In genomic region chr17:50373705-50374104, GRCh38 we compare ENCODE assay signal across 8 cellular contexts. TPM values are rescaled to one million over a fixed set of nuclear protein-coding genes. Genes with fewer than 3 reads are reported as not detected.
DNase-seq lines count a peak whose midpoint lies in the region; ATAC-seq and TF ChIP-seq lines count a peak whose summit lies in the region.

No MANE protein-coding gene starts in this region.

- dilution Hi-C loops in mammary epithelial cell (cut with HindIII; ENCODE audit: low sequenced_read_pairs): no loop called here

- H3K9me3 ChIP-seq in DND-41 (ENCODE audit: insufficient read depth, low read length, severe bottlenecking) (no peaks in the 10 kb centered on the region), mammary epithelial cell (replicated peaks; ENCODE audit: insufficient read depth, low read length) (no peaks in the 10 kb centered on the region)

- H3K36me3 Mint-ChIP-seq in naive thymus-derived CD8-positive, alpha-beta T cell: peaks cover 0 to 27% (median 4%) of the 10 kb centered on the region in 3 donors

- ATAC-seq in DND-41 (ENCODE audit: insufficient read depth, low read depth) (no peak), HG03280 (IDR thresholded peaks at IDR 0.05; ENCODE audit: unreplicated experiment) (no peak), GM19452 (IDR thresholded peaks at IDR 0.05; ENCODE audit: unreplicated experiment) (no peak)
- ATAC-seq in naive thymus-derived CD8-positive, alpha-beta T cell: no peak

- peak overlapping the region; percentile 67 for H3K4me2 ChIP-seq in DND-41 (ENCODE audit: insufficient read depth, low read length)
- peak overlapping the region; percentile 87 for H3K4me2 ChIP-seq in mammary epithelial cell (ENCODE audit: insufficient read depth, low read depth, low read length)

- H3K79me2 ChIP-seq in DND-41 (ENCODE audit: insufficient read depth, low read length): peaks cover 44% of the 10 kb centered on the region
- H3K79me2 ChIP-seq in mammary epithelial cell (ENCODE audit: insufficient read depth, low read length): peaks cover 37% of the 10 kb centered on the region

- no peaks in the 10 kb centered on the region for H3K27me3 ChIP-seq in DND-41 (ENCODE audit: insufficient read depth, low read length, poor library complexity)
- no peaks in the 10 kb centered on the region for H3K27me3 ChIP-seq in mammary epithelial cell (ENCODE audit: insufficient read depth, low read length)

- H3K4me3 ChIP-seq in DND-41 (ENCODE audit: low read depth in 1 of 2, low read length in 2 of 2) (peak overlapping the region; percentile 71 to 78), LNCaP clone FGC (ENCODE audit: low read depth, low read length) (peak overlapping the region; percentile 79), mammary epithelial cell (replicated peaks in 1 of 3; ENCODE audit: insufficient read depth in 1 of 3, low read depth in 2 of 3, low read length in 3 of 3) (peak overlapping the region; percentile 88 to 98 (median 92))

- H3K4me1 Mint-ChIP-seq in naive thymus-derived CD8-positive, alpha-beta T cell: peaks cover 17 to 30% (median 23%) of the 10 kb centered on the region in 4 donors

- H3K27ac ChIP-seq in DND-41 (ENCODE audit: low read length): peak overlapping the region; percentile 97
- H3K27ac ChIP-seq in mammary epithelial cell (ENCODE audit: insufficient read depth, low read depth, low read length): peak overlapping the region; percentile 84

- BruUV-seq in mammary epithelial cell (replicated peaks; lab: Mats Ljungman, UMichigan): no TSS peak

- intact Hi-C loops in mammary epithelial cell (cut with micrococcal nuclease): loop anchor here (2.0 kb wide), 1 partner anchor 23 kb away; the partner anchor contains the start of gene LRRC59

- CTCF ChIA-PET in mammary epithelial cell (lab: Charles Lee; ENCODE audit: low non-redundant PET): no interaction called here

- DNase-seq in DND-41 (no peak), LNCaP clone FGC (ENCODE audit: low read depth) (no peak), mammary epithelial cell (no peak), NCI-H146 treated with DMSO at 0.1 percent for 48 hours (lab: John Stamatoyannopoulos, UW; ENCODE audit: unreplicated experiment) (no peak)
- DNase-seq in naive thymus-derived CD8-positive, alpha-beta T cell: no peak
- DNase-seq in stimulated activated CD4-positive, alpha-beta T cell treated with anti-CD3 and anti-CD28 coated beads, Interleukin-4, amount 100 ng/mL, for 24 hours: no peak

- peaks cover 59% of the 10 kb centered on the region for H3K36me3 ChIP-seq in DND-41 (ENCODE audit: insufficient read depth, low read length)
- H3K36me3 ChIP-seq in mammary epithelial cell (ENCODE audit: insufficient read depth, low read length): peaks cover 17% of the 10 kb centered on the region

- 97% methylated on average over 2 of the region's 2 CpGs for WGBS in mammary epithelial cell (ENCODE audit: low coverage, missing lambda C conversion rate)

- H4K20me1 ChIP-seq in DND-41 (ENCODE audit: insufficient read depth, low read length): peaks cover 6% of the 10 kb centered on the region; the same call in 1 of the 2 replicates
- no peaks in the 10 kb centered on the region for H4K20me1 ChIP-seq in mammary epithelial cell (ENCODE audit: insufficient read depth, low read length)

- in situ Hi-C loops in mammary epithelial cell (cut with MboI; ENCODE audit: low sequenced_read_pairs in 2 of 2): no loop called here

- no peaks in the 10 kb centered on the region for H3K9me3 Mint-ChIP-seq in naive thymus-derived CD8-positive, alpha-beta T cell

- TF ChIP-seq CTCF in DND-41 (IDR thresholded peaks at IDR 0.05; ENCODE audit: borderline replicate concordance, extremely low read depth, low read length, poor library complexity, severe bottlenecking) (no peak), LNCaP clone FGC (IDR thresholded peaks at IDR 0.05; ENCODE audit: control insufficient read depth, extremely low read depth, insufficient read depth) (no peak), mammary epithelial cell (conservative IDR thresholded peaks at IDR 0.05 in 1 of 2, IDR thresholded peaks at IDR 0.05 in 1 of 2; ENCODE audit: extremely low read depth in 1 of 2, insufficient read depth in 1 of 2, low read depth in 1 of 2, low read length in 2 of 2) (no peak)

- peak overlapping the region in 7 of 10 donors; percentile 30 to 100 (median 100) for H3K27ac Mint-ChIP-seq in naive thymus-derived CD8-positive, alpha-beta T cell

- POLR2A ChIA-PET in naive thymus-derived CD8-positive, alpha-beta T cell (lab: Charles Lee): interaction anchor here (1.1 to 3.5 kb wide), 7 partner anchors 10 to 52 kb away, joined by 3 to 24 read pairs (median 5); partner anchors contain the start of genes ACSF2, LRRC59 and XYLT2

- H3K9ac ChIP-seq in DND-41 (ENCODE audit: low read depth, low read length): peak overlapping the region; percentile 88
- H3K9ac ChIP-seq in mammary epithelial cell (ENCODE audit: insufficient read depth, low read length): peak overlapping the region; percentile 90

- H3K4me1 ChIP-seq in DND-41 (ENCODE audit: insufficient read depth, low read length) (peaks cover 36% of the 10 kb centered on the region), mammary epithelial cell (ENCODE audit: insufficient read depth, low read length) (peaks cover 13% of the 10 kb centered on the region)

- H2AFZ ChIP-seq in DND-41 (ENCODE audit: low read depth, low read length): peak overlapping the region; percentile 96
- no peak overlapping the region for H2AFZ ChIP-seq in mammary epithelial cell (ENCODE audit: low read depth, low read length)

- H3K4me3 Mint-ChIP-seq in naive thymus-derived CD8-positive, alpha-beta T cell: peak overlapping the region in 9 of 10 donors; percentile 90 to 100 (median 98)

- no peaks in the 10 kb centered on the region for H3K27me3 Mint-ChIP-seq in naive thymus-derived CD8-positive, alpha-beta T cell

RNA-seq across cellular contexts. Expression of gene EME1, which starts 0.7 kb away (rescaled TPM):
- total RNA-seq in mammary epithelial cell: 1 to 10 TPM in 1 of 2 donors, under 1 TPM in 1; 0.17 to 8.0 TPM
- polyA plus RNA-seq in mammary epithelial cell: 9.2 TPM
- polyA minus RNA-seq in mammary epithelial cell: 1.9 TPM
- 1 to 10 TPM; 1.9 to 2.7 TPM for total RNA-seq in naive thymus-derived CD8-positive, alpha-beta T cell
- polyA plus RNA-seq in naive thymus-derived CD8-positive, alpha-beta T cell: under 1 TPM in 1 of 3 donors, not detected in 2; 0.38 TPM

RNA-seq across cellular contexts. Expression of gene MRPL27, which starts 0.7 kb away (rescaled TPM):
- 10 to 100 TPM; 43.5 to 73.5 TPM for total RNA-seq in mammary epithelial cell
- 184 TPM for polyA plus RNA-seq in mammary epithelial cell
- 106 TPM for polyA minus RNA-seq in mammary epithelial cell
- total RNA-seq in naive thymus-derived CD8-positive, alpha-beta T cell: 10 to 100 TPM; 28.0 to 30.0 TPM
- 10 to 100 TPM; 28.7 to 60.6 (median 45.7) TPM for polyA plus RNA-seq in naive thymus-derived CD8-positive, alpha-beta T cell

RNA-seq across cellular contexts. Expression of gene LRRC59, which starts 23.6 kb away (rescaled TPM):
- total RNA-seq in mammary epithelial cell: 100 to 1,000 TPM; 118 to 190 TPM
- polyA plus RNA-seq in mammary epithelial cell: 141 TPM
- 202 TPM for polyA minus RNA-seq in mammary epithelial cell
- total RNA-seq in naive thymus-derived CD8-positive, alpha-beta T cell: 10 to 100 TPM; 25.7 to 27.7 TPM
- 10 to 100 TPM; 12.8 to 14.1 (median 13.8) TPM for polyA plus RNA-seq in naive thymus-derived CD8-positive, alpha-beta T cell

RNA-seq across cellular contexts. Expression of gene XYLT2, which starts 27.8 kb away (rescaled TPM):
- total RNA-seq in mammary epithelial cell: 10 to 100 TPM; 46.3 to 78.3 TPM
- polyA plus RNA-seq in mammary epithelial cell: 26.3 TPM
- polyA minus RNA-seq in mammary epithelial cell: 40.8 TPM
- total RNA-seq in naive thymus-derived CD8-positive, alpha-beta T cell: 10 to 100 TPM; 34.3 to 42.5 TPM
- polyA plus RNA-seq in naive thymus-derived CD8-positive, alpha-beta T cell: 10 to 100 TPM in 1 of 3 donors, 1 to 10 TPM in 2; 6.9 to 16.8 (median 7.4) TPM

RNA-seq across cellular contexts. Expression of gene ACSF2, which starts 52.3 kb away (rescaled TPM):
- total RNA-seq in mammary epithelial cell: 10 to 100 TPM; 28.1 to 37.2 TPM
- 28.9 TPM for polyA plus RNA-seq in mammary epithelial cell
- 22.8 TPM for polyA minus RNA-seq in mammary epithelial cell
- total RNA-seq in naive thymus-derived CD8-positive, alpha-beta T cell: 10 to 100 TPM; 22.4 to 25.9 TPM
- polyA plus RNA-seq in naive thymus-derived CD8-positive, alpha-beta T cell: 1 to 10 TPM; 1.2 to 2.3 (median 2.1) TPM

Comparison
In these comparisons a context has a peak if more than half of its experiments do, and no peak if none do; other contexts are left out.
1. RNA of gene LRRC59, which starts 23.6 kb away (total RNA-seq): 118 to 190 TPM in mammary epithelial cell; 25.7 to 27.7 TPM in naive thymus-derived CD8-positive, alpha-beta T cell; every median in the first group is over 4 times any median in the second.
2. Peak in every context shown above with its lines, with median percentiles within 50 percentile points of each other: H3K4me3 ChIP-seq.